1 cellular context compared by ENCODE assay signal in the genomic region with DNA sequence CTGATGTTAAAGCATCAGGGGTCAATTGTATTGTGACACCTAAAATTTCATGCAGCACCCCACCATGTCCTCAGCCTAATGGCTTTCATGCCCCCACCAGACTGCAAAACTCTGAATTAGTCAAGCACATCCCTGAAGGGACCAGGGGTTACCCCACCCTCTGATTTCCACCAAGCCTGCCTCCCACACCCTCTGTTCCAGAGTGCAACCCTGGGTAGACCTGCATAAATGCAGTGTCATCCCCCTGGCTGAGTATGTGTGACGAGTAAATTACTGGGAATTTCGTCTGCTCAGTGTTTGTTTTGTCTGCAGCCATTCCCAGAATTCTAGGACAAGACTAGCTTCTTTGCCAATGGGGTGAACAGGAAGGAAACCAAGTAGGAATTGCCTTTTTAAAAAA.
TF ChIP-seq lines count a peak whose summit lies in the region.

No MANE protein-coding gene starts in this region.

TF ChIP-seq in HepG2, 621 proteins besides CTCF, POLR2A, EP300 and RAD21:
- TF ChIP-seq NFE2L2 (IDR thresholded peaks at IDR 0.05; ENCODE audit: low read length): peak; percentile 16; the same call in 1 of the 2 replicates
